Comparison of ENCODE assay signal across 4 cellular contexts in genomic region chr7:42226354-42226941, GRCh38.
TF ChIP-seq lines count a peak whose summit lies in the region.

No MANE protein-coding gene starts in this region.

TF ChIP-seq in SK-N-SH, 30 proteins besides CTCF, POLR2A, EP300 and RAD21:
- TF ChIP-seq, protein P1, sequence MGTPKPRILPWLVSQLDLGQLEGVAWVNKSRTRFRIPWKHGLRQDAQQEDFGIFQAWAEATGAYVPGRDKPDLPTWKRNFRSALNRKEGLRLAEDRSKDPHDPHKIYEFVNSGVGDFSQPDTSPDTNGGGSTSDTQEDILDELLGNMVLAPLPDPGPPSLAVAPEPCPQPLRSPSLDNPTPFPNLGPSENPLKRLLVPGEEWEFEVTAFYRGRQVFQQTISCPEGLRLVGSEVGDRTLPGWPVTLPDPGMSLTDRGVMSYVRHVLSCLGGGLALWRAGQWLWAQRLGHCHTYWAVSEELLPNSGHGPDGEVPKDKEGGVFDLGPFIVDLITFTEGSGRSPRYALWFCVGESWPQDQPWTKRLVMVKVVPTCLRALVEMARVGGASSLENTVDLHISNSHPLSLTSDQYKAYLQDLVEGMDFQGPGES (IDR thresholded peaks at IDR 0.05; ENCODE audit: low read depth, low read length): no peak
- peak; percentile 14; the same call in 1 of the 2 replicates for TF ChIP-seq NFIC (IDR thresholded peaks at IDR 0.05; ENCODE audit: borderline replicate concordance)

TF ChIP-seq in SK-N-SH treated with all-trans-retinoic acid at 6 μM for 48 hours, 23 proteins besides CTCF, POLR2A, EP300 and RAD21:
- TF ChIP-seq, protein P2, sequence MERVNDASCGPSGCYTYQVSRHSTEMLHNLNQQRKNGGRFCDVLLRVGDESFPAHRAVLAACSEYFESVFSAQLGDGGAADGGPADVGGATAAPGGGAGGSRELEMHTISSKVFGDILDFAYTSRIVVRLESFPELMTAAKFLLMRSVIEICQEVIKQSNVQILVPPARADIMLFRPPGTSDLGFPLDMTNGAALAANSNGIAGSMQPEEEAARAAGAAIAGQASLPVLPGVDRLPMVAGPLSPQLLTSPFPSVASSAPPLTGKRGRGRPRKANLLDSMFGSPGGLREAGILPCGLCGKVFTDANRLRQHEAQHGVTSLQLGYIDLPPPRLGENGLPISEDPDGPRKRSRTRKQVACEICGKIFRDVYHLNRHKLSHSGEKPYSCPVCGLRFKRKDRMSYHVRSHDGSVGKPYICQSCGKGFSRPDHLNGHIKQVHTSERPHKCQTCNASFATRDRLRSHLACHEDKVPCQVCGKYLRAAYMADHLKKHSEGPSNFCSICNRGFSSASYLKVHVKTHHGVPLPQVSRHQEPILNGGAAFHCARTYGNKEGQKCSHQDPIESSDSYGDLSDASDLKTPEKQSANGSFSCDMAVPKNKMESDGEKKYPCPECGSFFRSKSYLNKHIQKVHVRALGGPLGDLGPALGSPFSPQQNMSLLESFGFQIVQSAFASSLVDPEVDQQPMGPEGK (CRISPR knock-in tag; IDR thresholded peaks at IDR 0.05; ENCODE audit: borderline replicate concordance): no peak
- TF ChIP-seq ZFP3 (CRISPR knock-in tag; IDR thresholded peaks at IDR 0.05) (no peak), CSRNP3 (CRISPR knock-in tag; IDR thresholded peaks at IDR 0.05) (no peak), BACH2 (CRISPR knock-in tag; IDR thresholded peaks at IDR 0.05; ENCODE audit: borderline replicate concordance) (no peak)

TF ChIP-seq in K562, 482 proteins besides CTCF, POLR2A, EP300 and RAD21:
- TF ChIP-seq POLR2AphosphoS5 (IDR thresholded peaks at IDR 0.05; ENCODE audit: control insufficient read depth, insufficient read depth, low read depth, low read length) (no peak), MGA (IDR thresholded peaks at IDR 0.05) (no peak), NFIX (CRISPR knock-in tag; IDR thresholded peaks at IDR 0.05; ENCODE audit: low read depth) (peak; percentile 56; the same call in 1 of the 2 replicates), NFIC (IDR thresholded peaks at IDR 0.05) (peak; percentile 81), BHLHE40 (IDR thresholded peaks at IDR 0.05; ENCODE audit: low read length) (no peak)

TF ChIP-seq in HepG2, 621 proteins besides CTCF, POLR2A, EP300 and RAD21:
- TF ChIP-seq ATRX (CRISPR knock-in tag; IDR thresholded peaks at IDR 0.05; ENCODE audit: borderline replicate concordance): no peak
- TF ChIP-seq ZKSCAN1 (IDR thresholded peaks at IDR 0.05; ENCODE audit: low read length): no peak
- TF ChIP-seq FOXP4 (CRISPR knock-in tag; IDR thresholded peaks at IDR 0.05): no peak
- TF ChIP-seq RFXANK (CRISPR knock-in tag; IDR thresholded peaks at IDR 0.05): no peak
- no peak for TF ChIP-seq IRF2 (CRISPR knock-in tag; IDR thresholded peaks at IDR 0.05)
- no peak for TF ChIP-seq IKZF4 (CRISPR knock-in tag; IDR thresholded peaks at IDR 0.05; ENCODE audit: borderline replicate concordance, low read depth, not compliant biosample characterization)
- no peak for TF ChIP-seq HNF1B (CRISPR knock-in tag; IDR thresholded peaks at IDR 0.05)
- TF ChIP-seq PCBP1 (IDR thresholded peaks at IDR 0.05; ENCODE audit: borderline replicate concordance, low read depth, low read length): no peak
- no peak for TF ChIP-seq ZNF891 (CRISPR knock-in tag; IDR thresholded peaks at IDR 0.05)
- TF ChIP-seq PLRG1 (conservative IDR thresholded peaks at IDR 0.05): no peak
- TF ChIP-seq ZNF34 (CRISPR knock-in tag; IDR thresholded peaks at IDR 0.05; ENCODE audit: borderline replicate concordance): no peak
- TF ChIP-seq HOXA3 (CRISPR knock-in tag; IDR thresholded peaks at IDR 0.05): no peak
- TF ChIP-seq ZFP36L2 (CRISPR knock-in tag; IDR thresholded peaks at IDR 0.05): no peak
- no peak for TF ChIP-seq SALL2 (CRISPR knock-in tag; IDR thresholded peaks at IDR 0.05)
- TF ChIP-seq HDAC1 (CRISPR knock-in tag; IDR thresholded peaks at IDR 0.05): no peak
- no peak for TF ChIP-seq ZNF746 (CRISPR knock-in tag; IDR thresholded peaks at IDR 0.05)
- no peak for TF ChIP-seq ZFX (CRISPR knock-in tag; IDR thresholded peaks at IDR 0.05; ENCODE audit: low read depth)
- no peak for TF ChIP-seq ZNF747 (CRISPR knock-in tag; IDR thresholded peaks at IDR 0.05; ENCODE audit: borderline replicate concordance)
